Comparison of ENCODE assay signal across 11 cellular contexts in genomic region chr17:68182016-68182315, GRCh38.
A peak's percentile ranks its signal among the peaks of the same experiment; 100 is the strongest.
DNase-seq lines count a peak whose midpoint lies in the region; ATAC-seq, FAIRE-seq and TF ChIP-seq lines count a peak whose summit lies in the region.
"Had no signal": no experiment of that assay in that cellular context is flagged by ENCODE, and none has a peak within 500 bp of the region (broad histone marks: within the 10 kb centered on the region; RNA-seq: fewer than 3 reads in every experiment).

No MANE protein-coding gene starts in this region.

- FAIRE-seq in pancreas (lab: Jason Lieb, UNC) = no peak

- TF ChIP-seq CTCF in GM12875 (IDR thresholded peaks at IDR 0.05; ENCODE audit: borderline replicate concordance, insufficient read depth, low read depth, low read length) (no peak), pancreas (IDR thresholded peaks at IDR 0.05) (no peak)

- peaks cover 54% of the 10 kb centered on the region for H3K36me3 Mint-ChIP-seq in effector memory CD8-positive, alpha-beta T cell (ENCODE audit: insufficient read depth)

- H3K4me1 ChIP-seq in pancreas = no peaks in the 10 kb centered on the region
- H3K4me1 ChIP-seq in HAP-1 = no peaks in the 10 kb centered on the region
- H3K4me1 ChIP-seq: uterus had no signal

- H3K27ac Mint-ChIP-seq in effector memory CD8-positive, alpha-beta T cell = peak overlapping the region; percentile 87 to 92

- H3K4me3 Mint-ChIP-seq in effector memory CD8-positive, alpha-beta T cell = peak overlapping the region; percentile 94 to 98

- in situ Hi-C loops in HAP-1 (cut with MboI; ENCODE audit: low sequenced_read_pairs) = no loop called here

- H3K4me1 Mint-ChIP-seq in effector memory CD8-positive, alpha-beta T cell (ENCODE audit: low read depth in 2 of 2) = peaks cover 46 to 47% of the 10 kb centered on the region in 2 donors

- ATAC-seq in GM19438 (IDR thresholded peaks at IDR 0.05; ENCODE audit: low read depth, unreplicated experiment) = peak; percentile 33
- peak; percentile 53 for ATAC-seq in HG03159 (IDR thresholded peaks at IDR 0.05; ENCODE audit: unreplicated experiment)
- ATAC-seq in effector memory CD8-positive, alpha-beta T cell (replicated peaks) = no peak
- no peak for ATAC-seq in pancreas
- no peak for ATAC-seq in GM21526 (IDR thresholded peaks at IDR 0.05; ENCODE audit: low FRiP score, unreplicated experiment)

- intact Hi-C loops in pancreas (cut with DNase I) = no loop called here

- H3K9me3 ChIP-seq in pancreas (no peaks in the 10 kb centered on the region), HAP-1 (no peaks in the 10 kb centered on the region)
- H3K9me3 ChIP-seq: gastrocnemius medialis, uterus had no signal

- H3K27ac ChIP-seq in pancreas = no peak overlapping the region
- H3K27ac ChIP-seq: uterus, WERI-Rb-1 had no signal

- H3K36me3 ChIP-seq in pancreas (no peaks in the 10 kb centered on the region), HAP-1 (replicated peaks) (no peaks in the 10 kb centered on the region)
- H3K36me3 ChIP-seq: gastrocnemius medialis, uterus, WERI-Rb-1 had no signal

- H3K9me3 Mint-ChIP-seq in effector memory CD8-positive, alpha-beta T cell = no peaks in the 10 kb centered on the region

- DNase-seq in effector memory CD8-positive, alpha-beta T cell = peak in 1 of 3 experiments; percentile 28
- DNase-seq in NCI-H226 (no peak), pancreas (no peak), HAP-1 (ENCODE audit: low spot score in 2 of 2) (no peak)
- DNase-seq: gastrocnemius medialis, uterus, WERI-Rb-1 had no signal

- H3K27me3 Mint-ChIP-seq in effector memory CD8-positive, alpha-beta T cell = no peaks in the 10 kb centered on the region

- H3K27me3 ChIP-seq in pancreas (no peaks in the 10 kb centered on the region), HAP-1 (ENCODE audit: low read depth) (no peaks in the 10 kb centered on the region)
- H3K27me3 ChIP-seq: gastrocnemius medialis, uterus had no signal

- WGBS in pancreas, 2 donors = 81 to 90% methylated on average over 1 of the region's 1 CpG

- H3K4me3 ChIP-seq in GM12875 (ENCODE audit: low read depth, low read length) = peak overlapping the region; percentile 49
- no peak overlapping the region for H3K4me3 ChIP-seq in pancreas
- no peak overlapping the region for H3K4me3 ChIP-seq in HAP-1
- H3K4me3 ChIP-seq: gastrocnemius medialis, uterus had no signal

Comparison
In these comparisons a context has a peak if more than half of its experiments do, and no peak if none do; other contexts are left out.
1. ATAC-seq: peak in GM19438 (single experiment) and HG03159 (single experiment); none in effector memory CD8-positive, alpha-beta T cell (single experiment), pancreas (0 of 4) and GM21526 (single experiment).